In the genomic region with DNA sequence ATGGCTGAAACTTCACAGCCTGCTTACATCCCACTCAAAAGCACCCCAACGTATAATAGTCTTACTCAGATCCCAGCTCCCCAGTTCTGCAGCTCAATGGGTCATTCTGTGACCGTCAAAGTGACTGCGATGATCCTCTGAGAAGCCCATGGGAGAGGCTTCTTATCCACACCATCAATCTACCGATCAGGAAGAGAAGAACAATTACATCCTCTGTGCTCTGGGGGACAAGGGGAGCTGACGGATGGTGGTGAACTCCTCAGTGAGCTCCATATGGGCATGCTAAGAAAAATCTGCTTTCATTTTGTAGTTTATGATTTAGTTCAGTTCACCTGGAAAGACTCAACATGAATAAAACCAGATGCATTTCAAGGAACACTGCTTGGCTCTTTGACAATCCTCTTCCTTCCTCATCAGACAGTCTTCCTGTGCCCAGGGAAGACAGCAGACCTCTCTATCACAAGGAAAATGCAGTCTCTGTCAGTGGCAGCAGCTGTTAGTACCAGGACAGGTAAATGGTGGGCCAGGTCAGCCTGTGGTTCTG, we compare ENCODE assay signal across 14 cellular contexts.
DNase-seq lines count a peak whose midpoint lies in the region; ATAC-seq, FAIRE-seq and TF ChIP-seq lines count a peak whose summit lies in the region.
"Had no signal": no experiment of that assay in that cellular context is flagged by ENCODE, and none has a peak within 500 bp of the region (broad histone marks: within the 10 kb centered on the region; RNA-seq: fewer than 3 reads in every experiment).

No MANE protein-coding gene starts in this region.

- H3K9me3 ChIP-seq in DND-41 (ENCODE audit: insufficient read depth, low read length, severe bottlenecking) (no peaks in the 10 kb centered on the region), MM.1S (replicated peaks; ENCODE audit: insufficient read depth, low read length) (no peaks in the 10 kb centered on the region), GM12878 (replicated peaks; ENCODE audit: control insufficient read depth, insufficient read depth, low read length) (no peaks in the 10 kb centered on the region; the same call in 1 of the 3 replicates)
- H3K9me3 ChIP-seq: gastrocnemius medialis had no signal

- POLR2A ChIA-PET in GM12878 (lab: Charles Lee) = interaction anchor here (0.6 to 16.4 kb wide), 9 partner anchors 8 to 175 kb away, joined by 3 to 278 read pairs (median 5); no protein-coding TSS in a partner anchor

- H3K27me3 ChIP-seq in DND-41 (ENCODE audit: insufficient read depth, low read length, poor library complexity) (no peaks in the 10 kb centered on the region), MM.1S (replicated peaks; ENCODE audit: insufficient read depth, low read length) (no peaks in the 10 kb centered on the region), GM12878 (replicated peaks in 1 of 2; ENCODE audit: control insufficient read depth in 2 of 2, insufficient read depth in 2 of 2, low read length in 1 of 2) (no peaks in the 10 kb centered on the region)
- H3K27me3 ChIP-seq: gastrocnemius medialis had no signal

- TF ChIP-seq CTCF in DND-41 (IDR thresholded peaks at IDR 0.05; ENCODE audit: borderline replicate concordance, extremely low read depth, low read length, poor library complexity, severe bottlenecking) = no peak
- no peak for TF ChIP-seq CTCF in MM.1S (IDR thresholded peaks at IDR 0.05; ENCODE audit: low read length)
- TF ChIP-seq CTCF in GM12878 (IDR thresholded peaks at IDR 0.05 in 2 of 3, conservative IDR thresholded peaks at IDR 0.05 in 1 of 3; ENCODE audit: control insufficient read depth in 2 of 3, extremely low read depth in 1 of 3, insufficient read depth in 1 of 3, low read depth in 3 of 3, low read length in 3 of 3) = no peak
- TF ChIP-seq CTCF in coronary artery (IDR thresholded peaks at IDR 0.05) = no peak

- CTCF ChIA-PET in GM12878 (lab: Yijun Ruan, JAX) = interaction anchor here (0.8 to 13.9 kb wide), 10 partner anchors 11 to 183 kb away, joined by 3 to 416 read pairs (median 8); a partner anchor contains a TSS

- TF ChIP-seq RAD21 in GM12878 (IDR thresholded peaks at IDR 0.05; ENCODE audit: insufficient read depth, low read depth, low read length) = no peak

- H3K79me2 ChIP-seq in DND-41 (ENCODE audit: insufficient read depth, low read length) (peaks cover 87% of the 10 kb centered on the region), MM.1S (ENCODE audit: low read length) (peaks cover 85% of the 10 kb centered on the region), GM12878 (ENCODE audit: control insufficient read depth, insufficient read depth, low read length) (peaks cover 88% of the 10 kb centered on the region)

- H3K4me1 ChIP-seq in DND-41 (ENCODE audit: insufficient read depth, low read length) (peaks cover 61% of the 10 kb centered on the region), MM.1S (ENCODE audit: low read length) (peaks cover 58% of the 10 kb centered on the region), GM12878 (ENCODE audit: control insufficient read depth, insufficient read depth, low read length) (peaks cover 58% of the 10 kb centered on the region)

- no peaks in the 10 kb centered on the region for H3K9me2 ChIP-seq in MM.1S (replicated peaks; ENCODE audit: insufficient read depth, low read length)

- SMC1A ChIA-PET in GM12878 (lab: Charles Lee; ENCODE audit: uncharacterized antibody, unreplicated experiment) = interaction anchor here (0.9 to 12.9 kb wide), 11 partner anchors 10 to 180 kb away, joined by 3 to 453 read pairs (median 5); a partner anchor contains a TSS

- BruUV-seq in GM12878 (replicated peaks; lab: Mats Ljungman, UMichigan) = no TSS peak

- TF ChIP-seq EP300 in GM12878 (IDR thresholded peaks at IDR 0.05; ENCODE audit: borderline replicate concordance in 1 of 2, control insufficient read depth in 1 of 2, low read depth in 2 of 2, low read length in 2 of 2) = no peak

- H3K27ac ChIP-seq in DND-41 (ENCODE audit: low read length) (peak overlapping the region; percentile 42), MM.1S (ENCODE audit: low read length) (peak overlapping the region; percentile 76), GM12878 (ENCODE audit: control insufficient read depth, insufficient read depth) (peak overlapping the region; percentile 96), coronary artery (no peak overlapping the region)
- H3K27ac ChIP-seq: C4-2B, gastrocnemius medialis had no signal

- H3K4me2 ChIP-seq in DND-41 (ENCODE audit: insufficient read depth, low read length) (no peak overlapping the region), MM.1S (ENCODE audit: low read depth, low read length) (peak overlapping the region; percentile 72), GM12878 (ENCODE audit: control insufficient read depth, insufficient read depth) (peak overlapping the region; percentile 90)

- H3K36me3 ChIP-seq in DND-41 (ENCODE audit: insufficient read depth, low read length) = peaks cover 24% of the 10 kb centered on the region
- H3K36me3 ChIP-seq in MM.1S (replicated peaks; ENCODE audit: insufficient read depth, low read length) = no peaks in the 10 kb centered on the region
- H3K36me3 ChIP-seq in GM12878 (ENCODE audit: control insufficient read depth in 2 of 2, insufficient read depth in 2 of 2, low read length in 1 of 2) = peaks cover 0 to 4% of the 10 kb centered on the region in 2 experiments; a peak in 2 of 4 replicates
- H3K36me3 ChIP-seq: gastrocnemius medialis had no signal

- H3K9ac ChIP-seq in DND-41 (ENCODE audit: low read depth, low read length) (no peak overlapping the region), MM.1S (ENCODE audit: low read length) (peak overlapping the region; percentile 56), GM12878 (ENCODE audit: control insufficient read depth, insufficient read depth, low read length) (peak overlapping the region; percentile 75)

- RAD21 ChIA-PET in GM12878 (lab: Charles Lee; ENCODE audit: unreplicated experiment) = interaction anchor here (1.0 to 14.2 kb wide), 13 partner anchors 10 to 198 kb away, joined by 3 to 463 read pairs (median 5); no protein-coding TSS in a partner anchor

- DNase-seq in DND-41 (no peak), MM.1S (no peak), GM12878 (ENCODE audit: low read depth, low spot score) (no peak), retina (peak; percentile 55), EL (no peak), NCI-H1417 treated with DMSO at 0.1 percent for 48 hours (lab: John Stamatoyannopoulos, UW) (no peak), coronary artery (ENCODE audit: low spot score) (no peak)
- DNase-seq: gastrocnemius medialis; SHP77 treated with DMSO at 0.1 percent for 48 hours; stimulated activated naive CD4-positive, alpha-beta T cell had no signal

- TF ChIP-seq POLR2A in GM12878 (IDR thresholded peaks at IDR 0.05; ENCODE audit: low read depth, low read length) = no peak; the same call in 1 of the 2 replicates

- H3F3A ChIP-seq in MM.1S (ENCODE audit: insufficient read depth, low read length) = peaks cover 46% of the 10 kb centered on the region

- WGBS in GM12878 (ENCODE audit: insufficient coverage, insufficient replicate concordance, low lambda C conversion rate, missing lambda C conversion rate) = 92% methylated on average over 5 of the region's 5 CpGs

- no peak overlapping the region for H3K4me3 ChIP-seq in DND-41 (ENCODE audit: low read depth in 1 of 2, low read length in 2 of 2)
- peak overlapping the region; percentile 18; the same call in 1 of the 2 replicates for H3K4me3 ChIP-seq in MM.1S (ENCODE audit: low read length)
- peak overlapping the region; percentile 53 for H3K4me3 ChIP-seq in GM12878
- H3K4me3 ChIP-seq in coronary artery = no peak overlapping the region
- H3K4me3 ChIP-seq: gastrocnemius medialis, lung had no signal

- no peak overlapping the region for H2AFZ ChIP-seq in DND-41 (ENCODE audit: low read depth, low read length)
- no peak overlapping the region for H2AFZ ChIP-seq in MM.1S (ENCODE audit: low read length)
- H2AFZ ChIP-seq in GM12878 (ENCODE audit: control insufficient read depth, low read depth, low read length) = no peak overlapping the region

- ATAC-seq in DND-41 (ENCODE audit: insufficient read depth, low read depth) = no peak
- ATAC-seq in GM12878 = no peak
- ATAC-seq: gastrocnemius medialis, HCT116 had no signal

- H4K20me1 ChIP-seq in DND-41 (ENCODE audit: insufficient read depth, low read length) (0 out of 2 replicates have a peak, but pooled peaks cover 4% of the 10 kb centered on the region), MM.1S (ENCODE audit: insufficient read depth, low read length) (no peaks in the 10 kb centered on the region), GM12878 (ENCODE audit: control insufficient read depth, insufficient read depth) (no peaks in the 10 kb centered on the region)

- peak; percentile 27 for FAIRE-seq in GM12878 (lab: Jason Lieb, UNC)
- FAIRE-seq: TTC549 had no signal

- in situ Hi-C loops in GM12878 (cut with MboI) = loop anchor here (5.0 kb wide), 1 partner anchor 175 kb away; a partner anchor contains a TSS

- intact Hi-C loops in GM12878 (cut with micrococcal nuclease; ENCODE audit: unreplicated experiment) = no loop called here

TF ChIP-seq in GM12878, 131 proteins besides CTCF, POLR2A, EP300 and RAD21:
- TF ChIP-seq LARP7 (IDR thresholded peaks at IDR 0.05) (0 out of 2 replicates have a peak, but pooled peaks have one; percentile 8), POLR2AphosphoS5 (IDR thresholded peaks at IDR 0.05; ENCODE audit: low read length) (peak; percentile 8; the same call in 1 of the 2 replicates), YY1 (IDR thresholded peaks at IDR 0.05; ENCODE audit: low read depth, low read length) (no peak)
TF ChIP-seq in GM12878: peak in this region for 2.

Comparison
In these comparisons a context has a peak if more than half of its experiments do, and no peak if none do; other contexts are left out.
1. H3K27ac ChIP-seq: peak in DND-41 (single experiment), MM.1S (single experiment) and GM12878 (single experiment); none in coronary artery (0 of 2).
2. H3K4me3 ChIP-seq: peak in MM.1S (single experiment) and GM12878 (single experiment); none in DND-41 (0 of 2) and coronary artery (single experiment).